9 cellular contexts compared by ENCODE assay signal in genomic region chr20:12012241-12013222, GRCh38.
DNase-seq lines count a peak whose midpoint lies in the region; ATAC-seq and TF ChIP-seq lines count a peak whose summit lies in the region.
"Had no signal": no experiment of that assay in that cellular context is flagged by ENCODE, and none has a peak within 500 bp of the region (broad histone marks: within the 10 kb centered on the region; RNA-seq: fewer than 3 reads in every experiment).

No MANE protein-coding gene starts in this region.

- no peak overlapping the region for H3K27ac ChIP-seq in PC-3 (ENCODE audit: low read length)
- no peak overlapping the region for H3K27ac ChIP-seq in coronary artery

- no peaks in the 10 kb centered on the region for H3K9me3 ChIP-seq in PC-3 (ENCODE audit: low read length)

- no peaks in the 10 kb centered on the region for H3K9me2 ChIP-seq in PC-3 (replicated peaks; ENCODE audit: low read length)

- CTCF ChIA-PET in PC-3 (lab: Charles Lee), result interaction anchor here (0.7 kb wide), 1 partner anchor 184 kb away, joined by 5 read pairs; no protein-coding TSS in a partner anchor

- DNase-seq in AG09319 (ENCODE audit: extremely low read depth, low read depth) (no peak), GM12864 (ENCODE audit: low read depth) (no peak), PC-3 (peak; percentile 89), coronary artery (ENCODE audit: low spot score) (no peak), lung microvascular endothelial cell (ENCODE audit: low read depth in 2 of 2) (peak; percentile 59 to 73), OCI-M2 (lab: John Stamatoyannopoulos, UW; ENCODE audit: unreplicated experiment) (no peak)

- H3K4me3 ChIP-seq in GM12864 (ENCODE audit: low read depth, low read length), result no peak overlapping the region
- H3K4me3 ChIP-seq in PC-3 (ENCODE audit: low read length), result no peak overlapping the region
- no peak overlapping the region for H3K4me3 ChIP-seq in coronary artery

- no peaks in the 10 kb centered on the region for H3K36me3 ChIP-seq in PC-3 (ENCODE audit: low read depth, low read length)

- TF ChIP-seq CTCF in AG09319 (IDR thresholded peaks at IDR 0.05; ENCODE audit: low read depth, low read length) (peak; percentile 96), GM12864 (IDR thresholded peaks at IDR 0.05; ENCODE audit: low read depth, low read length, missing control alignments) (peak; percentile 57), PC-3 (conservative IDR thresholded peaks at IDR 0.05; ENCODE audit: low read depth, low read length) (peak; percentile 100), coronary artery (IDR thresholded peaks at IDR 0.05) (peak; percentile 42)

- peaks cover 12% of the 10 kb centered on the region; the same call in 1 of the 2 replicates for H3K27me3 ChIP-seq in PC-3 (ENCODE audit: low read length)

- H3K79me2 ChIP-seq in PC-3 (ENCODE audit: low read length), result no peaks in the 10 kb centered on the region

- H3F3A ChIP-seq in PC-3 (ENCODE audit: low read length, unreplicated experiment), result no peaks in the 10 kb centered on the region

- no peaks in the 10 kb centered on the region; the same call in 1 of the 2 replicates for H3K4me1 ChIP-seq in PC-3 (ENCODE audit: insufficient read depth, low read length)

- BruUV-seq in PC-3 (replicated peaks; lab: Mats Ljungman, UMichigan), result no TSS peak

- intact Hi-C loops in PC-3 (cut with micrococcal nuclease), result no loop called here

- no peak overlapping the region for H2AFZ ChIP-seq in PC-3 (ENCODE audit: low read length)

- H3K4me2 ChIP-seq in PC-3 (ENCODE audit: low read length), result no peak overlapping the region

- ATAC-seq in HG03196 (IDR thresholded peaks at IDR 0.05; ENCODE audit: unreplicated experiment) (peak; percentile 84), PC-3 (peak; percentile 24; the same call in 1 of the 2 replicates), GM21367 (IDR thresholded peaks at IDR 0.05; ENCODE audit: unreplicated experiment) (no peak)
- ATAC-seq: naive thymus-derived CD8-positive, alpha-beta T cell had no signal

- no peaks in the 10 kb centered on the region for H4K20me1 ChIP-seq in PC-3 (ENCODE audit: low read length)

- no peak overlapping the region for H3K9ac ChIP-seq in PC-3 (ENCODE audit: low read length)

- POLR2A ChIA-PET in PC-3 (lab: Charles Lee; ENCODE audit: unreplicated experiment), result no interaction called here

Comparison
In these comparisons a context has a peak if more than half of its experiments do, and no peak if none do; other contexts are left out.
1. DNase-seq: peak in PC-3 (single experiment) and lung microvascular endothelial cell (2 of 2); none in AG09319 (single experiment), GM12864 (single experiment), coronary artery (single experiment) and OCI-M2 (single experiment).
2. CTCF ChIP-seq: peak in every context shown above with its lines; median percentile 100 in PC-3; 96 in AG09319; 57 in GM12864; 42 in coronary artery.